ENCODE assay signal across 10 cellular contexts in the genomic region with DNA sequence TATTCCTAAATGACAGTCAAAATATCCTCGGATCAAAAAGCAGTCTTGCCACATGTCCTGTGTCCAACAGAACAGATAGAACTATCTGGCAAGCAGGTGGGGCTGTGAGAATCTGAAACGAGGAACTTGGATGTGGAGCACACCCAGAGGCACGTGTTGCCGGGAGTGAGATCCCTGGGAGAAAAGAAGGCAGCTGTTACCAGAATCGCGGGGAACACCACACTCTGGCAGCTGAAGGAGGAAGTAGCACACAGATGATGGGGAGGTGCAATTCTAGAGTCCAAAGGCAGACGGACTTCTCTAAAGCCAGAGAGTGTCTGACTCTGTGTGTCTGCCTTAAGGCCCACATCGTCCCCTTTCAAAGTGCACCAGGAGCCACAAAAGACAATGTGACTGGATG. TPM values are rescaled to one million over a fixed set of nuclear protein-coding genes. Genes with fewer than 3 reads are reported as not detected.
DNase-seq lines count a peak whose midpoint lies in the region; ATAC-seq and TF ChIP-seq lines count a peak whose summit lies in the region.
"Had no signal": no experiment of that assay in that cellular context is flagged by ENCODE, and none has a peak within 500 bp of the region (broad histone marks: within the 10 kb centered on the region; RNA-seq: fewer than 3 reads in every experiment).

No MANE protein-coding gene starts in this region.

- no peaks in the 10 kb centered on the region for H3K9me3 Mint-ChIP-seq in activated CD8-positive, alpha-beta T cell treated with anti-CD3 and anti-CD28 coated beads, Interleukin-2, amount 10 ng/mL, durations not matched to agents 7 days and 5 days (ENCODE audit: insufficient read depth)
- H3K9me3 Mint-ChIP-seq in activated CD8-positive, alpha-beta T cell treated with anti-CD3 and anti-CD28 coated beads for 36 hours: no peaks in the 10 kb centered on the region
- H3K9me3 Mint-ChIP-seq in stimulated activated naive B cell treated with anti-CD40 and anti-IgM and Interleukin-4, amounts not matched to agents 10 μg/mL and 1 μg/mL and 100 μg/mL, for 72 hours: no peaks in the 10 kb centered on the region
- H3K9me3 Mint-ChIP-seq in nephron progenitor cell: no peaks in the 10 kb centered on the region

- no peak for TF ChIP-seq CTCF in activated CD8-positive, alpha-beta T cell treated with anti-CD3 and anti-CD28 coated beads for 36 hours (IDR thresholded peaks at IDR 0.05)
- TF ChIP-seq CTCF in fibroblast of mammary gland (conservative IDR thresholded peaks at IDR 0.05; ENCODE audit: control insufficient read depth, insufficient read depth, low read depth, low read length) (no peak), nephron progenitor cell (IDR thresholded peaks at IDR 0.05) (no peak)

- POLR2A ChIA-PET in activated CD8-positive, alpha-beta T cell treated with anti-CD3 and anti-CD28 coated beads, Interleukin-2, amount 10 ng/mL, durations not matched to agents 7 days and 5 days (lab: Charles Lee): interaction anchor here (1.0 kb wide), 1 partner anchor 24 kb away, joined by 3 read pairs; no protein-coding TSS in a partner anchor
- POLR2A ChIA-PET in activated CD8-positive, alpha-beta T cell treated with anti-CD3 and anti-CD28 coated beads for 36 hours (lab: Charles Lee): interaction anchor here (0.8 kb wide), 1 partner anchor 23 kb away, joined by 3 read pairs; no protein-coding TSS in a partner anchor

- CTCF ChIA-PET in activated CD8-positive, alpha-beta T cell treated with anti-CD3 and anti-CD28 coated beads, Interleukin-2, amount 10 ng/mL, durations not matched to agents 7 days and 5 days (lab: Charles Lee): interaction anchor here (0.9 to 1.4 kb wide), 2 partner anchors 8 to 22 kb away, joined by 3 read pairs; partner anchors contain the start of gene SLC7A1
- CTCF ChIA-PET in activated CD8-positive, alpha-beta T cell treated with anti-CD3 and anti-CD28 coated beads for 36 hours (lab: Charles Lee): interaction anchor here (1.3 to 1.7 kb wide), 3 partner anchors 17 to 140 kb away, joined by 3 to 4 read pairs (median 3); no protein-coding TSS in a partner anchor

- intact Hi-C loops in activated CD8-positive, alpha-beta T cell treated with anti-CD3 and anti-CD28 coated beads for 36 hours (cut with micrococcal nuclease): no loop called here

- no peak overlapping the region for H3K4me3 Mint-ChIP-seq in activated CD8-positive, alpha-beta T cell treated with anti-CD3 and anti-CD28 coated beads, Interleukin-2, amount 10 ng/mL, durations not matched to agents 7 days and 5 days
- no peak overlapping the region for H3K4me3 Mint-ChIP-seq in activated CD8-positive, alpha-beta T cell treated with anti-CD3 and anti-CD28 coated beads for 36 hours
- peak overlapping the region; percentile 31 to 52 for H3K4me3 Mint-ChIP-seq in stimulated activated naive B cell treated with anti-CD40 and anti-IgM and Interleukin-4, amounts not matched to agents 10 μg/mL and 1 μg/mL and 100 μg/mL, for 72 hours
- no peak overlapping the region for H3K4me3 Mint-ChIP-seq in nephron progenitor cell

- H3K4me3 ChIP-seq in fibroblast of mammary gland (ENCODE audit: control insufficient read depth, low read depth, low read length): no peak overlapping the region

- peak overlapping the region; percentile 66 for H3K27ac Mint-ChIP-seq in activated CD8-positive, alpha-beta T cell treated with anti-CD3 and anti-CD28 coated beads, Interleukin-2, amount 10 ng/mL, durations not matched to agents 7 days and 5 days
- no peak overlapping the region for H3K27ac Mint-ChIP-seq in activated CD8-positive, alpha-beta T cell treated with anti-CD3 and anti-CD28 coated beads for 36 hours
- peak overlapping the region; percentile 72 for H3K27ac Mint-ChIP-seq in stimulated activated naive B cell treated with anti-CD40 and anti-IgM and Interleukin-4, amounts not matched to agents 10 μg/mL and 1 μg/mL and 100 μg/mL, for 72 hours
- H3K27ac Mint-ChIP-seq in nephron progenitor cell: no peak overlapping the region

- no peak for DNase-seq in activated CD8-positive, alpha-beta T cell treated with anti-CD3 and anti-CD28 coated beads, Interleukin-2, amount 10 ng/mL, durations not matched to agents 7 days and 5 days
- DNase-seq in activated CD8-positive, alpha-beta T cell treated with anti-CD3 and anti-CD28 coated beads for 36 hours: no peak
- DNase-seq in NOMO-1 treated with dmso at 0.1 percent for 144 hours (lab: John Stamatoyannopoulos, UW; ENCODE audit: unreplicated experiment) (peak; percentile 60), fibroblast of mammary gland (ENCODE audit: low read depth) (peak; percentile 60), nephron progenitor cell (no peak), putamen (ENCODE audit: low spot score) (no peak)
- no peak for DNase-seq in stimulated activated naive B cell treated with anti-CD40 and anti-IgM and Interleukin-4, amounts not matched to agents 10 μg/mL and 1 μg/mL and 100 μg/mL, for 72 hours
- DNase-seq: DND-41, kidney glomerular epithelial cell had no signal

- H3K36me3 Mint-ChIP-seq in activated CD8-positive, alpha-beta T cell treated with anti-CD3 and anti-CD28 coated beads, Interleukin-2, amount 10 ng/mL, durations not matched to agents 7 days and 5 days (ENCODE audit: low read depth): peaks cover 35% of the 10 kb centered on the region
- H3K36me3 Mint-ChIP-seq in activated CD8-positive, alpha-beta T cell treated with anti-CD3 and anti-CD28 coated beads for 36 hours (ENCODE audit: low read depth): peaks cover 44% of the 10 kb centered on the region
- peaks cover 17 to 38% of the 10 kb centered on the region in 2 donors for H3K36me3 Mint-ChIP-seq in stimulated activated naive B cell treated with anti-CD40 and anti-IgM and Interleukin-4, amounts not matched to agents 10 μg/mL and 1 μg/mL and 100 μg/mL, for 72 hours
- H3K36me3 Mint-ChIP-seq in nephron progenitor cell (ENCODE audit: low read depth): peaks cover 25% of the 10 kb centered on the region

- no peak for ATAC-seq in activated CD8-positive, alpha-beta T cell treated with anti-CD3 and anti-CD28 coated beads, Interleukin-2, amount 10 ng/mL, durations not matched to agents 7 days and 5 days
- ATAC-seq in activated CD8-positive, alpha-beta T cell treated with anti-CD3 and anti-CD28 coated beads for 36 hours: no peak
- ATAC-seq in stimulated activated naive B cell treated with anti-CD40 and anti-IgM and Interleukin-4, amounts not matched to agents 10 μg/mL and 1 μg/mL and 100 μg/mL, for 72 hours (replicated peaks): peak; percentile 80 to 84
- no peak for ATAC-seq in GM21447 (IDR thresholded peaks at IDR 0.05; ENCODE audit: unreplicated experiment)

- peaks cover 23% of the 10 kb centered on the region for H3K4me1 Mint-ChIP-seq in activated CD8-positive, alpha-beta T cell treated with anti-CD3 and anti-CD28 coated beads, Interleukin-2, amount 10 ng/mL, durations not matched to agents 7 days and 5 days (ENCODE audit: low read depth)
- H3K4me1 Mint-ChIP-seq in activated CD8-positive, alpha-beta T cell treated with anti-CD3 and anti-CD28 coated beads for 36 hours (ENCODE audit: low read depth): peaks cover 40% of the 10 kb centered on the region
- peaks cover 32 to 47% of the 10 kb centered on the region in 2 donors for H3K4me1 Mint-ChIP-seq in stimulated activated naive B cell treated with anti-CD40 and anti-IgM and Interleukin-4, amounts not matched to agents 10 μg/mL and 1 μg/mL and 100 μg/mL, for 72 hours
- peaks cover 45% of the 10 kb centered on the region for H3K4me1 Mint-ChIP-seq in nephron progenitor cell

- no peaks in the 10 kb centered on the region for H3K27me3 Mint-ChIP-seq in activated CD8-positive, alpha-beta T cell treated with anti-CD3 and anti-CD28 coated beads, Interleukin-2, amount 10 ng/mL, durations not matched to agents 7 days and 5 days (ENCODE audit: low read depth)
- H3K27me3 Mint-ChIP-seq in activated CD8-positive, alpha-beta T cell treated with anti-CD3 and anti-CD28 coated beads for 36 hours: no peaks in the 10 kb centered on the region
- no peaks in the 10 kb centered on the region for H3K27me3 Mint-ChIP-seq in stimulated activated naive B cell treated with anti-CD40 and anti-IgM and Interleukin-4, amounts not matched to agents 10 μg/mL and 1 μg/mL and 100 μg/mL, for 72 hours
- no peaks in the 10 kb centered on the region for H3K27me3 Mint-ChIP-seq in nephron progenitor cell (ENCODE audit: low read depth, poor library complexity)

RNA-seq across cellular contexts. Expression of gene SLC7A1, which starts 22.3 kb away (rescaled TPM):
- 10 to 100 TPM; 72.9 to 78.1 TPM for total RNA-seq in activated CD8-positive, alpha-beta T cell treated with anti-CD3 and anti-CD28 coated beads, Interleukin-2, amount 10 ng/mL, durations not matched to agents 7 days and 5 days
- 100 to 1,000 TPM; 119 to 124 TPM for total RNA-seq in activated CD8-positive, alpha-beta T cell treated with anti-CD3 and anti-CD28 coated beads for 36 hours

Comparison
In these comparisons a context has a peak if more than half of its experiments do, and no peak if none do; other contexts are left out.
1. H3K27ac Mint-ChIP-seq: peak in activated CD8-positive, alpha-beta T cell treated with anti-CD3 and anti-CD28 coated beads, Interleukin-2, amount 10 ng/mL, durations not matched to agents 7 days and 5 days (single experiment) and stimulated activated naive B cell treated with anti-CD40 and anti-IgM and Interleukin-4, amounts not matched to agents 10 μg/mL and 1 μg/mL and 100 μg/mL, for 72 hours (single experiment); none in activated CD8-positive, alpha-beta T cell treated with anti-CD3 and anti-CD28 coated beads for 36 hours (single experiment) and nephron progenitor cell (single experiment).
2. ATAC-seq: peak in stimulated activated naive B cell treated with anti-CD40 and anti-IgM and Interleukin-4, amounts not matched to agents 10 μg/mL and 1 μg/mL and 100 μg/mL, for 72 hours (2 of 2); none in activated CD8-positive, alpha-beta T cell treated with anti-CD3 and anti-CD28 coated beads, Interleukin-2, amount 10 ng/mL, durations not matched to agents 7 days and 5 days (single experiment), activated CD8-positive, alpha-beta T cell treated with anti-CD3 and anti-CD28 coated beads for 36 hours (single experiment) and GM21447 (single experiment).
3. DNase-seq: peak in NOMO-1 treated with dmso at 0.1 percent for 144 hours (single experiment) and fibroblast of mammary gland (single experiment); none in activated CD8-positive, alpha-beta T cell treated with anti-CD3 and anti-CD28 coated beads, Interleukin-2, amount 10 ng/mL, durations not matched to agents 7 days and 5 days (single experiment), activated CD8-positive, alpha-beta T cell treated with anti-CD3 and anti-CD28 coated beads for 36 hours (single experiment), stimulated activated naive B cell treated with anti-CD40 and anti-IgM and Interleukin-4, amounts not matched to agents 10 μg/mL and 1 μg/mL and 100 μg/mL, for 72 hours (single experiment), nephron progenitor cell (single experiment) and putamen (single experiment).
4. H3K4me3 Mint-ChIP-seq: peak in stimulated activated naive B cell treated with anti-CD40 and anti-IgM and Interleukin-4, amounts not matched to agents 10 μg/mL and 1 μg/mL and 100 μg/mL, for 72 hours (2 of 2); none in activated CD8-positive, alpha-beta T cell treated with anti-CD3 and anti-CD28 coated beads, Interleukin-2, amount 10 ng/mL, durations not matched to agents 7 days and 5 days (single experiment), activated CD8-positive, alpha-beta T cell treated with anti-CD3 and anti-CD28 coated beads for 36 hours (single experiment) and nephron progenitor cell (single experiment).